ENCODE assay signal across 23 cellular contexts in genomic region chr16:56741399-56741798, GRCh38. TPM values are rescaled to one million over a fixed set of nuclear protein-coding genes. Genes with fewer than 3 reads are reported as not detected.
DNase-seq lines count a peak whose midpoint lies in the region; FAIRE-seq and TF ChIP-seq lines count a peak whose summit lies in the region.
"Had no signal": no experiment of that assay in that cellular context is flagged by ENCODE, and none has a peak within 500 bp of the region (broad histone marks: within the 10 kb centered on the region; RNA-seq: fewer than 3 reads in every experiment).

No MANE protein-coding gene starts in this region.

- no peak for TF ChIP-seq POLR2A in breast epithelium (IDR thresholded peaks at IDR 0.05)

- peaks cover 2% of the 10 kb centered on the region for H3K9me1 ChIP-seq in keratinocyte (ENCODE audit: control insufficient read depth, extremely low read depth, insufficient read depth, low read length)

- peaks cover 0 to 5% of the 10 kb centered on the region in 2 donors for H3K4me1 ChIP-seq in breast epithelium
- H3K4me1 ChIP-seq in astrocyte (ENCODE audit: insufficient read depth, low read length) = peaks cover 15% of the 10 kb centered on the region
- peaks cover 35% of the 10 kb centered on the region for H3K4me1 ChIP-seq in keratinocyte (ENCODE audit: control insufficient read depth, extremely low read depth, insufficient read depth, low read length)
- H3K4me1 ChIP-seq in smooth muscle cell (ENCODE audit: low read depth) = peaks cover 6% of the 10 kb centered on the region
- peaks cover 47% of the 10 kb centered on the region for H3K4me1 ChIP-seq in Caco-2

- no TSS peak for BruUV-seq in MCF 10A (replicated peaks; lab: Mats Ljungman, UMichigan)
- no TSS peak for BruUV-seq in Caco-2 (replicated peaks; lab: Mats Ljungman, UMichigan)

- H3K36me3 Mint-ChIP-seq in MCF 10A (ENCODE audit: insufficient read depth, unreplicated experiment) (no peaks in the 10 kb centered on the region), astrocyte (ENCODE audit: low read depth, unreplicated experiment) (peaks cover 6% of the 10 kb centered on the region), Caco-2 (ENCODE audit: insufficient read depth, unreplicated experiment) (peaks cover 20% of the 10 kb centered on the region)
- peaks cover 15% of the 10 kb centered on the region for H3K36me3 Mint-ChIP-seq in activated T-helper 2 cell treated with anti-CD3 and anti-CD28 coated beads, Interferon-gamma antibody, Interleukin-2, Interleukin-4, amounts not matched to agents 10 μg/mL and 5 μg/mL and 100 μg/mL, durations not matched to agents 14 hours and 24 hours and 36 hours (ENCODE audit: low read depth)

- H3K4me2 ChIP-seq in astrocyte (ENCODE audit: low read length) (no peak overlapping the region), keratinocyte (ENCODE audit: control insufficient read depth, extremely low read depth, insufficient read depth, low read depth, low read length) (peak overlapping the region; percentile 74), smooth muscle cell (no peak overlapping the region)
- H3K4me2 ChIP-seq: GM23338, KMS-11 had no signal

- H3K27ac ChIP-seq in breast epithelium (no peak overlapping the region), astrocyte (ENCODE audit: low read depth, low read length) (no peak overlapping the region), keratinocyte (ENCODE audit: control insufficient read depth, insufficient read depth, low read length) (peak overlapping the region; percentile 82), smooth muscle cell (ENCODE audit: low read depth) (peak overlapping the region; percentile 85)
- H3K27ac ChIP-seq: C4-2B, KMS-11, SJCRH30 had no signal

- CTCF ChIA-PET in MCF 10A (lab: Yijun Ruan, JAX) = no interaction called here
- CTCF ChIA-PET in Caco-2 (lab: Charles Lee) = no interaction called here

- intact Hi-C loops in MCF 10A (cut with micrococcal nuclease) (no loop called here), breast epithelium (cut with DNase I; ENCODE audit: low total_unique reads) (no loop called here), Caco-2 (cut with micrococcal nuclease; ENCODE audit: unreplicated experiment) (loop anchor here (5.0 kb wide), 2 partner anchors 36 to 121 kb away; no protein-coding TSS in a partner anchor)
- intact Hi-C loops in activated T-helper 2 cell treated with anti-CD3 and anti-CD28 coated beads, Interferon-gamma antibody, Interleukin-2, Interleukin-4, amounts not matched to agents 10 μg/mL and 5 μg/mL and 100 μg/mL, durations not matched to agents 14 hours and 24 hours and 36 hours (cut with micrococcal nuclease) = no loop called here

- TF ChIP-seq CTCF in MCF 10A (IDR thresholded peaks at IDR 0.05; ENCODE audit: unreplicated experiment) (no peak), breast epithelium (IDR thresholded peaks at IDR 0.05) (no peak), astrocyte (IDR thresholded peaks at IDR 0.05; ENCODE audit: insufficient read depth, low read depth, low read length) (no peak), keratinocyte (optimal IDR thresholded peaks at IDR 0.05 in 1 of 3, IDR thresholded peaks at IDR 0.05 in 1 of 3, conservative IDR thresholded peaks at IDR 0.05 in 1 of 3; ENCODE audit: extremely low read depth in 1 of 3, insufficient read depth in 2 of 3, low read length in 3 of 3) (no peak), smooth muscle cell (IDR thresholded peaks at IDR 0.05; ENCODE audit: borderline replicate concordance, insufficient read depth, poor library complexity, severe bottlenecking) (no peak), Caco-2 (IDR thresholded peaks at IDR 0.05; ENCODE audit: insufficient read depth in 1 of 2, low read depth in 1 of 2, low read length in 1 of 2, severe bottlenecking in 1 of 2, unreplicated experiment in 1 of 2) (no peak)

- H4K20me1 ChIP-seq in astrocyte (ENCODE audit: insufficient read depth, low read length) (peaks cover 39% of the 10 kb centered on the region), keratinocyte (ENCODE audit: control insufficient read depth, extremely low read depth, insufficient read depth, low read length) (no peaks in the 10 kb centered on the region), smooth muscle cell (ENCODE audit: low read depth) (peaks cover 30% of the 10 kb centered on the region)

- no peaks in the 10 kb centered on the region for H3F3A ChIP-seq in smooth muscle cell (ENCODE audit: low read depth)

- H3K27me3 Mint-ChIP-seq in MCF 10A (ENCODE audit: insufficient read depth, unreplicated experiment) (no peaks in the 10 kb centered on the region), astrocyte (ENCODE audit: low read depth, unreplicated experiment) (no peaks in the 10 kb centered on the region), Caco-2 (ENCODE audit: insufficient read depth, unreplicated experiment) (no peaks in the 10 kb centered on the region)
- H3K27me3 Mint-ChIP-seq in activated T-helper 2 cell treated with anti-CD3 and anti-CD28 coated beads, Interferon-gamma antibody, Interleukin-2, Interleukin-4, amounts not matched to agents 10 μg/mL and 5 μg/mL and 100 μg/mL, durations not matched to agents 14 hours and 24 hours and 36 hours (ENCODE audit: low read depth) = no peaks in the 10 kb centered on the region
- H3K27me3 Mint-ChIP-seq: CD8-positive, alpha-beta memory T cell had no signal

- POLR2A ChIA-PET in MCF 10A (lab: Yijun Ruan, JAX) = interaction anchor here (1.1 to 4.1 kb wide), 4 partner anchors 12 to 190 kb away, joined by 3 to 18 read pairs (median 4); partner anchors contain the start of genes HERPUD1 and NUP93
- POLR2A ChIA-PET in Caco-2 (lab: Charles Lee) = interaction anchor here (0.7 kb wide), 1 partner anchor 20 kb away, joined by 3 read pairs; no protein-coding TSS in a partner anchor

- H3K79me2 ChIP-seq in astrocyte (ENCODE audit: insufficient read depth, low read length) = peaks cover 76% of the 10 kb centered on the region
- peaks cover 49% of the 10 kb centered on the region for H3K79me2 ChIP-seq in keratinocyte (ENCODE audit: control insufficient read depth, insufficient read depth, low read length)
- H3K79me2 ChIP-seq in smooth muscle cell (ENCODE audit: low read depth) = peaks cover 52% of the 10 kb centered on the region

- DNase-seq in MCF 10A (ENCODE audit: unreplicated experiment) (no peak), breast epithelium (ENCODE audit: low spot score in 2 of 2) (no peak), astrocyte (ENCODE audit: low read depth) (no peak), keratinocyte (ENCODE audit: low read depth, low spot score) (no peak), smooth muscle cell (lab: John Stamatoyannopoulos, UW; ENCODE audit: unreplicated experiment) (no peak), Caco-2 (no peak), dedifferentiated amniotic fluid mesenchymal stem cell (ENCODE audit: extremely low spot score) (no peak)
- DNase-seq in activated T-helper 2 cell treated with anti-CD3 and anti-CD28 coated beads, Interferon-gamma antibody, Interleukin-2, Interleukin-4, amounts not matched to agents 10 μg/mL and 5 μg/mL and 100 μg/mL, durations not matched to agents 14 hours and 24 hours and 36 hours (ENCODE audit: low spot score) = no peak
- DNase-seq: 8988T; CD8-positive, alpha-beta memory T cell; GDM1; NCI-H1694; NCI-H2081 treated with DMSO at 0.1 percent for 48 hours; NCI-H2171 treated with DMSO at 0.1 percent for 48 hours; NCI-H524 treated with DMSO at 0.1 percent for 48 hours; NCI-H82; SJCRH30 had no signal

- H3K27ac Mint-ChIP-seq in MCF 10A (ENCODE audit: low read depth, unreplicated experiment) = peak overlapping the region; percentile 79
- H3K27ac Mint-ChIP-seq in astrocyte (ENCODE audit: unreplicated experiment) = peak overlapping the region; percentile 70
- no peak overlapping the region for H3K27ac Mint-ChIP-seq in Caco-2 (ENCODE audit: unreplicated experiment)
- no peak overlapping the region for H3K27ac Mint-ChIP-seq in activated T-helper 2 cell treated with anti-CD3 and anti-CD28 coated beads, Interferon-gamma antibody, Interleukin-2, Interleukin-4, amounts not matched to agents 10 μg/mL and 5 μg/mL and 100 μg/mL, durations not matched to agents 14 hours and 24 hours and 36 hours
- H3K27ac Mint-ChIP-seq: GM23338 had no signal

- dilution Hi-C loops in keratinocyte (cut with MboI; ENCODE audit: extremely low pct_ligation_motif_present, low sequenced_read_pairs) = no loop called here

- H3K9me3 Mint-ChIP-seq in MCF 10A (ENCODE audit: unreplicated experiment) = no peaks in the 10 kb centered on the region
- peaks cover 2% of the 10 kb centered on the region for H3K9me3 Mint-ChIP-seq in astrocyte (ENCODE audit: unreplicated experiment)
- no peaks in the 10 kb centered on the region for H3K9me3 Mint-ChIP-seq in Caco-2 (ENCODE audit: unreplicated experiment)
- no peaks in the 10 kb centered on the region for H3K9me3 Mint-ChIP-seq in activated T-helper 2 cell treated with anti-CD3 and anti-CD28 coated beads, Interferon-gamma antibody, Interleukin-2, Interleukin-4, amounts not matched to agents 10 μg/mL and 5 μg/mL and 100 μg/mL, durations not matched to agents 14 hours and 24 hours and 36 hours
- H3K9me3 Mint-ChIP-seq: CD8-positive, alpha-beta memory T cell had no signal

- H3K36me3 ChIP-seq in breast epithelium = no peaks in the 10 kb centered on the region
- H3K36me3 ChIP-seq in astrocyte (ENCODE audit: insufficient read depth, low read length) = no peaks in the 10 kb centered on the region
- H3K36me3 ChIP-seq in keratinocyte (ENCODE audit: control insufficient read depth in 2 of 2, extremely low read depth in 1 of 2, insufficient read depth in 2 of 2, low read length in 2 of 2) = peaks cover 0 to 2% of the 10 kb centered on the region in 2 experiments
- H3K36me3 ChIP-seq in smooth muscle cell (ENCODE audit: low read depth) = no peaks in the 10 kb centered on the region
- H3K36me3 ChIP-seq in Caco-2 (ENCODE audit: control insufficient read depth, insufficient read depth, low read length) = no peaks in the 10 kb centered on the region
- H3K36me3 ChIP-seq: HAP-1 had no signal

- FAIRE-seq in astrocyte (lab: Jason Lieb, UNC) (no peak), keratinocyte (lab: Jason Lieb, UNC) (no peak)
- FAIRE-seq: GM18507, HTR-8/SVneo had no signal

- H3K9ac ChIP-seq in astrocyte (ENCODE audit: low read length) = no peak overlapping the region
- peak overlapping the region; percentile 44 for H3K9ac ChIP-seq in keratinocyte (ENCODE audit: control insufficient read depth, extremely low read depth, insufficient read depth, low read length)
- no peak overlapping the region for H3K9ac ChIP-seq in smooth muscle cell (ENCODE audit: low read depth)
- H3K9ac ChIP-seq: KMS-11 had no signal

- H3K4me1 Mint-ChIP-seq in MCF 10A (ENCODE audit: insufficient read depth, unreplicated experiment) = peaks cover 12% of the 10 kb centered on the region
- peaks cover 39% of the 10 kb centered on the region for H3K4me1 Mint-ChIP-seq in astrocyte (ENCODE audit: low read depth, unreplicated experiment)
- peaks cover 38% of the 10 kb centered on the region for H3K4me1 Mint-ChIP-seq in Caco-2 (ENCODE audit: low read depth, unreplicated experiment)
- H3K4me1 Mint-ChIP-seq in activated T-helper 2 cell treated with anti-CD3 and anti-CD28 coated beads, Interferon-gamma antibody, Interleukin-2, Interleukin-4, amounts not matched to agents 10 μg/mL and 5 μg/mL and 100 μg/mL, durations not matched to agents 14 hours and 24 hours and 36 hours (ENCODE audit: low read depth) = peaks cover 19% of the 10 kb centered on the region

- no peak overlapping the region for H3K4me3 Mint-ChIP-seq in MCF 10A (ENCODE audit: unreplicated experiment)
- H3K4me3 Mint-ChIP-seq in astrocyte (ENCODE audit: unreplicated experiment) = no peak overlapping the region
- H3K4me3 Mint-ChIP-seq in Caco-2 (ENCODE audit: unreplicated experiment) = no peak overlapping the region
- H3K4me3 Mint-ChIP-seq in activated T-helper 2 cell treated with anti-CD3 and anti-CD28 coated beads, Interferon-gamma antibody, Interleukin-2, Interleukin-4, amounts not matched to agents 10 μg/mL and 5 μg/mL and 100 μg/mL, durations not matched to agents 14 hours and 24 hours and 36 hours (ENCODE audit: low read depth) = no peak overlapping the region
- H3K4me3 Mint-ChIP-seq: CD8-positive, alpha-beta memory T cell; GM23338 had no signal

- H3K4me3 ChIP-seq in breast epithelium (no peak overlapping the region), astrocyte (ENCODE audit: insufficient read depth, low read depth, low read length) (no peak overlapping the region), keratinocyte (ENCODE audit: control insufficient read depth in 2 of 3, extremely low read depth in 1 of 3, insufficient read depth in 2 of 3, low read depth in 1 of 3, low read length in 3 of 3) (no peak overlapping the region), smooth muscle cell (no peak overlapping the region), Caco-2 (ENCODE audit: low read depth, low read length) (no peak overlapping the region)
- H3K4me3 ChIP-seq: GM23338, HAP-1, SJCRH30 had no signal

- WGBS in smooth muscle cell (ENCODE audit: low lambda C conversion rate) = 46% methylated on average over 2 of the region's 2 CpGs

- no peaks in the 10 kb centered on the region for H3K27me3 ChIP-seq in breast epithelium
- no peaks in the 10 kb centered on the region for H3K27me3 ChIP-seq in astrocyte (ENCODE audit: insufficient read depth, low read length)
- no peaks in the 10 kb centered on the region for H3K27me3 ChIP-seq in keratinocyte (ENCODE audit: control insufficient read depth, extremely low read depth, insufficient read depth, low read length)
- H3K27me3 ChIP-seq in smooth muscle cell (ENCODE audit: low read depth) = no peaks in the 10 kb centered on the region
- no peaks in the 10 kb centered on the region for H3K27me3 ChIP-seq in Caco-2 (replicated peaks; ENCODE audit: control insufficient read depth, insufficient read depth, low read length)
- H3K27me3 ChIP-seq: SJCRH30 had no signal

- H2AFZ ChIP-seq in astrocyte (ENCODE audit: low read depth, low read length) (no peak overlapping the region), keratinocyte (ENCODE audit: control insufficient read depth, low read length) (no peak overlapping the region), smooth muscle cell (ENCODE audit: low read depth) (no peak overlapping the region)
- H2AFZ ChIP-seq: GM23338 had no signal

- H3K9me3 ChIP-seq in breast epithelium (no peaks in the 10 kb centered on the region), astrocyte (ENCODE audit: insufficient read depth, low read depth, low read length) (no peaks in the 10 kb centered on the region), keratinocyte (ENCODE audit: control insufficient read depth, low read depth, low read length) (no peaks in the 10 kb centered on the region), smooth muscle cell (replicated peaks; ENCODE audit: low read depth) (no peaks in the 10 kb centered on the region), Caco-2 (no peaks in the 10 kb centered on the region)
- H3K9me3 ChIP-seq: HAP-1 had no signal

RNA-seq across cellular contexts. Expression of gene NUP93, which starts 11.5 kb away (rescaled TPM):
- total RNA-seq in MCF 10A (2022) (53.9 and 60.2 TPM in 2 replicates), breast epithelium (10 to 100 TPM; 29.4 to 48.8 (median 32.6) TPM), astrocyte (89.3 and 94.0 TPM in 2 replicates), smooth muscle cell (40.7 and 45.6 TPM in 2 replicates), Caco-2 (2022) (148 and 149 TPM in 2 replicates)
- polyA plus RNA-seq in keratinocyte (59.2 to 79.7 TPM (median 74.1 TPM) in 3 replicates), smooth muscle cell (55.8 and 60.9 TPM in 2 replicates)
- 33.3 TPM for polyA plus RNA-seq in keratinocyte (2011; ENCODE audit: low read depth)
- polyA plus RNA-seq in keratinocyte (2011; cell fraction: cytosol; rRNA removed) = 60.2 and 65.3 TPM in 2 replicates
- 107 and 120 TPM in 2 replicates for polyA plus RNA-seq in keratinocyte (2011; cell fraction: nucleus; rRNA removed)
- 45.0 and 83.5 TPM in 2 replicates for polyA plus RNA-seq in keratinocyte (2012; ENCODE audit: low replicate concordance)
- 103 to 147 TPM (median 104 TPM) in 3 replicates for polyA minus RNA-seq in keratinocyte
- polyA minus RNA-seq in keratinocyte (2011; cell fraction: cytosol; rRNA and poly(A)+ RNA removed) = 89.4 TPM
- polyA minus RNA-seq in keratinocyte (2011; cell fraction: nucleus; rRNA and poly(A)+ RNA removed) = 41.3 and 74.2 TPM in 2 replicates
- 145 and 149 TPM in 2 replicates for total RNA-seq in activated T-helper 2 cell treated with anti-CD3 and anti-CD28 coated beads, Interferon-gamma antibody, Interleukin-2, Interleukin-4, amounts not matched to agents 10 μg/mL and 5 μg/mL and 100 μg/mL, durations not matched to agents 14 hours and 24 hours and 36 hours

RNA-seq across cellular contexts. Expression of gene MT1X, which starts 59.1 kb away (rescaled TPM):
- total RNA-seq in MCF 10A (2022) = 79.3 and 108 TPM in 2 replicates
- total RNA-seq in breast epithelium = 1,000 to 10,000 TPM; 2,679 to 5,417 (median 3,885) TPM
- total RNA-seq in astrocyte = 7.0 and 9.7 TPM in 2 replicates
- polyA plus RNA-seq in keratinocyte = 58.3 to 466 TPM (median 97.2 TPM) in 3 replicates
- polyA plus RNA-seq in keratinocyte (2011; ENCODE audit: low read depth) = 15.7 TPM
- polyA plus RNA-seq in keratinocyte (2011; cell fraction: cytosol; rRNA removed) = 193 and 269 TPM in 2 replicates
- polyA plus RNA-seq in keratinocyte (2011; cell fraction: nucleus; rRNA removed) = 90.9 and 130 TPM in 2 replicates
- 197 and 688 TPM in 2 replicates for polyA plus RNA-seq in keratinocyte (2012; ENCODE audit: low replicate concordance)
- polyA minus RNA-seq in keratinocyte = 240 to 733 TPM (median 286 TPM) in 3 replicates
- 355 TPM for polyA minus RNA-seq in keratinocyte (2011; cell fraction: cytosol; rRNA and poly(A)+ RNA removed)
- 54.5 and 55.9 TPM in 2 replicates for polyA minus RNA-seq in keratinocyte (2011; cell fraction: nucleus; rRNA and poly(A)+ RNA removed)
- 0.76 and 4.3 TPM in 2 replicates for total RNA-seq in smooth muscle cell
- polyA plus RNA-seq in smooth muscle cell = 11.7 and 12.8 TPM in 2 replicates
- total RNA-seq in Caco-2 (2022) = 4.4 and 18.3 TPM in 2 replicates
- 58.2 and 62.3 TPM in 2 replicates for total RNA-seq in activated T-helper 2 cell treated with anti-CD3 and anti-CD28 coated beads, Interferon-gamma antibody, Interleukin-2, Interleukin-4, amounts not matched to agents 10 μg/mL and 5 μg/mL and 100 μg/mL, durations not matched to agents 14 hours and 24 hours and 36 hours

Comparison
In these comparisons a context has a peak if more than half of its experiments do, and no peak if none do; other contexts are left out.
1. RNA of gene MT1X, which starts 59.1 kb away (total RNA-seq): 2,679 to 5,417 TPM in breast epithelium; 79.3 to 108 TPM in MCF 10A, 58.2 to 62.3 TPM in activated T-helper 2 cell treated with anti-CD3 and anti-CD28 coated beads, Interferon-gamma antibody, Interleukin-2, Interleukin-4, amounts not matched to agents 10 μg/mL and 5 μg/mL and 100 μg/mL, durations not matched to agents 14 hours and 24 hours and 36 hours, 4.4 to 18.3 TPM in Caco-2, 7.0 to 9.7 TPM in astrocyte and 0.76 to 4.3 TPM in smooth muscle cell; every median in the first group is over 10 times any median in the second.
2. H3K27ac Mint-ChIP-seq: peak in MCF 10A (single experiment) and astrocyte (single experiment); none in Caco-2 (single experiment) and activated T-helper 2 cell treated with anti-CD3 and anti-CD28 coated beads, Interferon-gamma antibody, Interleukin-2, Interleukin-4, amounts not matched to agents 10 μg/mL and 5 μg/mL and 100 μg/mL, durations not matched to agents 14 hours and 24 hours and 36 hours (single experiment).
3. H3K27ac ChIP-seq: peak in keratinocyte (single experiment) and smooth muscle cell (single experiment); none in breast epithelium (0 of 2) and astrocyte (single experiment).